Comparison of ENCODE assay signal across 11 cellular contexts in the genomic region with DNA sequence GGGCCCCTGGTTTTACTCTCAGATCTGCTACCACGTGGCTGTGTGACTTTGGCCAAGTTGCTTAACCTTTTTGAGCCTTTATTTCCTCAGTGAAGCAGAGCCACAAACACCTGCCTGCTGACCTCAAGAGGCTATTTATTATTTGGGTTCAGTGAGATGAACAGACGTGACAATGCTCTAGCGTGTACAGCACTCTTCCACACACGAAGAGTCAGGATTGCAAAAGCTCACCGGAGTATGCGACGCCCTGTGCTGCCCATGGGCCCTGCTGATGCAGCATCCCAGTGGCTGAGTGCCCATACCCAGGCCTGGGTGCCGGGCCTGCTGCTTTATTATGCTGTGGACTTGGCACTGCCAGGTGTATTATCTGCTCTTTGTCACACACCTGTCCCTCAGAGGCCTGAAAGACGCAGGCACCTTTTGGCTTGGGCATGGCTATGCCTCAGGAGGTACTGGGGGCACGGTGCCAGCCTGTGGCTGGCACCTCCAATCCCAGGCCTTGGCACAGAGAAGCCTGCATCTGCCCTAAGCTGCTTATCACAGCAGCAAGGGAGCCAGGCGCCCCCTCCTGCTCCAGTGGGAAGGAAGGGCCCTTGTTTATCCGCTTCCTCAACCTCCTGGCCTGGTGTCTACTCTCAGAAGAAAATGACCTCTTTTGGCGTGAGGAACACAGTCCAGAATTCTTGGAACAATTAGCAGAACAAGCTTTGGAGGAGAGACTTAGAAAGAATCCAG. TPM values are rescaled to one million over a fixed set of nuclear protein-coding genes. Genes with fewer than 3 reads are reported as not detected.
A peak's percentile ranks its signal among the peaks of the same experiment; 100 is the strongest.
DNase-seq lines count a peak whose midpoint lies in the region; ATAC-seq and TF ChIP-seq lines count a peak whose summit lies in the region.
"Had no signal": no experiment of that assay in that cellular context is flagged by ENCODE, and none has a peak within 500 bp of the region (broad histone marks: within the 10 kb centered on the region; RNA-seq: fewer than 3 reads in every experiment).

No MANE protein-coding gene starts in this region.

- H3K9me3 Mint-ChIP-seq in chondrocyte (ENCODE audit: low read depth) = no peaks in the 10 kb centered on the region
- H3K9me3 Mint-ChIP-seq: activated CD4-positive, alpha-beta memory T cell treated with anti-CD3 and anti-CD28 coated beads for 36 hours had no signal

- 38 to 53% methylated on average over 13 of the region's 13 CpGs for WGBS in esophagus, 2 donors

- H3K36me3 Mint-ChIP-seq in chondrocyte (ENCODE audit: low read depth) = peaks cover 47% of the 10 kb centered on the region
- H3K36me3 Mint-ChIP-seq: activated CD4-positive, alpha-beta memory T cell treated with anti-CD3 and anti-CD28 coated beads for 36 hours had no signal

- H3K27me3 Mint-ChIP-seq in chondrocyte (ENCODE audit: low read depth) = no peaks in the 10 kb centered on the region
- H3K27me3 Mint-ChIP-seq: activated CD4-positive, alpha-beta memory T cell treated with anti-CD3 and anti-CD28 coated beads for 36 hours had no signal

- no peak overlapping the region for H3K4me3 Mint-ChIP-seq in chondrocyte (ENCODE audit: unreplicated experiment)
- H3K4me3 Mint-ChIP-seq: activated CD4-positive, alpha-beta memory T cell treated with anti-CD3 and anti-CD28 coated beads for 36 hours had no signal

- H3K4me3 ChIP-seq in esophagus (ENCODE audit: low read depth in 1 of 2, low read length in 2 of 2) = no peak overlapping the region
- H3K4me3 ChIP-seq: psoas muscle had no signal

- no peaks in the 10 kb centered on the region for H3K27me3 ChIP-seq in esophagus (ENCODE audit: control insufficient read depth in 1 of 2, insufficient read depth in 2 of 2, low read length in 2 of 2)

- H3K27ac ChIP-seq in esophagus (ENCODE audit: low read depth in 2 of 2, low read length in 1 of 2) = peak overlapping the region; percentile 0 to 22
- H3K27ac ChIP-seq: psoas muscle had no signal

- H3K4me1 Mint-ChIP-seq in chondrocyte (ENCODE audit: low read depth) = peaks cover 76% of the 10 kb centered on the region

- H3K9me3 ChIP-seq in esophagus (ENCODE audit: control insufficient read depth in 2 of 2, insufficient read depth in 1 of 2, low read depth in 1 of 2, low read length in 1 of 2) = no peaks in the 10 kb centered on the region
- H3K9me3 ChIP-seq: psoas muscle had no signal

- ATAC-seq in omental fat pad (ENCODE audit: low FRiP score) (peak; percentile 27), HG03039 (IDR thresholded peaks at IDR 0.05; ENCODE audit: unreplicated experiment) (no peak)

- H3K36me3 ChIP-seq in esophagus (ENCODE audit: control insufficient read depth in 2 of 2, insufficient read depth in 2 of 2, low read length in 1 of 2) = no peaks in the 10 kb centered on the region

- peaks cover 6 to 11% of the 10 kb centered on the region in 2 donors for H3K4me1 ChIP-seq in esophagus (ENCODE audit: control insufficient read depth in 2 of 2, insufficient read depth in 2 of 2, low read length in 1 of 2)

- TF ChIP-seq CTCF in omental fat pad (IDR thresholded peaks at IDR 0.05) (no peak), chondrocyte (IDR thresholded peaks at IDR 0.05) (no peak)

- no peak overlapping the region for H3K27ac Mint-ChIP-seq in chondrocyte (ENCODE audit: unreplicated experiment)

- DNase-seq in Ammon's horn (ENCODE audit: low spot score) = peak; percentile 56
- peak; percentile 71 for DNase-seq in NCI-H2029 treated with DMSO at 0.1 percent for 48 hours (lab: John Stamatoyannopoulos, UW)
- no peak for DNase-seq in omental fat pad (ENCODE audit: low spot score)
- no peak for DNase-seq in SIG-M5 (lab: John Stamatoyannopoulos, UW)
- no peak for DNase-seq in SK-N-DZ (ENCODE audit: low spot score)
- no peak for DNase-seq in chondrocyte (ENCODE audit: low spot score)
- DNase-seq: activated CD4-positive, alpha-beta memory T cell treated with anti-CD3 and anti-CD28 coated beads for 36 hours; psoas muscle; stimulated activated naive CD4-positive, alpha-beta T cell treated with Interleukin-2 at 50 U/mL for 16 hours had no signal

RNA-seq across cellular contexts. Expression of a gene that starts 22.3 kb away (rescaled TPM):
- polyA plus RNA-seq in esophagus = 10 to 100 TPM; 14.9 TPM
- 100 to 1,000 TPM in 1 of 4 donors, 10 to 100 TPM in 3; 26.8 to 106 (median 49.3) TPM for total RNA-seq in omental fat pad
- not detected in 2 replicates for polyA plus RNA-seq in SK-N-DZ (2014; cell fraction: cytosol; rRNA removed)
- polyA plus RNA-seq in SK-N-DZ (2014; cell fraction: nucleus; rRNA removed) = not detected in 2 replicates
- 9.1 to 14.4 TPM (median 11.2 TPM) in 3 replicates for total RNA-seq in chondrocyte

RNA-seq across cellular contexts. Expression of a gene that starts 57.9 kb away (rescaled TPM):
- polyA plus RNA-seq in esophagus = 1 to 10 TPM; 3.3 to 9.7 TPM
- total RNA-seq in omental fat pad (100 to 1,000 TPM; 119 to 282 (median 171) TPM), chondrocyte (1,189 to 1,311 TPM (median 1,232 TPM) in 3 replicates)
- not detected in 2 replicates for polyA plus RNA-seq in SK-N-DZ (2014; cell fraction: cytosol; rRNA removed)
- polyA plus RNA-seq in SK-N-DZ (2014; cell fraction: nucleus; rRNA removed) = not detected in 2 replicates

Comparison
In these comparisons a context has a peak if more than half of its experiments do, and no peak if none do; other contexts are left out.
1. DNase-seq: peak in Ammon's horn (single experiment) and NCI-H2029 treated with DMSO at 0.1 percent for 48 hours (single experiment); none in omental fat pad (single experiment), SIG-M5 (single experiment), SK-N-DZ (single experiment) and chondrocyte (single experiment).